8 cellular contexts compared by ENCODE assay signal in genomic region chr11:44861829-44862545, GRCh38.
DNase-seq lines count a peak whose midpoint lies in the region; ATAC-seq and TF ChIP-seq lines count a peak whose summit lies in the region.

No MANE protein-coding gene starts in this region.

- H3K36me3 Mint-ChIP-seq in natural killer cell treated with Interleukin-12 subunit alpha and Interleukin-12 subunit beta and Interleukin-15 and Interleukin-18, amount 100 ng/mL, for 72 hours: no peaks in the 10 kb centered on the region

- H3K9me3 ChIP-seq in testis: no peaks in the 10 kb centered on the region

- H3K4me1 ChIP-seq in testis: peaks cover 5% of the 10 kb centered on the region

- no peak for TF ChIP-seq POLR2A in erythroblast (IDR thresholded peaks at IDR 0.05; ENCODE audit: low read length)
- TF ChIP-seq POLR2A in testis (IDR thresholded peaks at IDR 0.05): no peak

- peak overlapping the region; percentile 52 for H3K4me3 Mint-ChIP-seq in natural killer cell treated with Interleukin-12 subunit alpha and Interleukin-12 subunit beta and Interleukin-15 and Interleukin-18, amount 100 ng/mL, for 72 hours

- H3K27me3 ChIP-seq in testis: no peaks in the 10 kb centered on the region

- intact Hi-C loops in testis (cut with DNase I; ENCODE audit: low total_unique reads): no loop called here

- H3K36me3 ChIP-seq in testis (ENCODE audit: low read depth, missing control alignments): no peaks in the 10 kb centered on the region

- H3K27ac ChIP-seq in testis: no peak overlapping the region

- peaks cover 49 to 72% of the 10 kb centered on the region in 2 donors for H3K27me3 Mint-ChIP-seq in natural killer cell treated with Interleukin-12 subunit alpha and Interleukin-12 subunit beta and Interleukin-15 and Interleukin-18, amount 100 ng/mL, for 72 hours

- H3K27ac Mint-ChIP-seq in natural killer cell treated with Interleukin-12 subunit alpha and Interleukin-12 subunit beta and Interleukin-15 and Interleukin-18, amount 100 ng/mL, for 72 hours: peak overlapping the region; percentile 60 to 90

- DNase-seq in NOMO-1 (lab: John Stamatoyannopoulos, UW; ENCODE audit: unreplicated experiment in 2 of 2) (peak; percentile 94), erythroblast (lab: John Stamatoyannopoulos, UW) (peak; percentile 25 to 39), testis (peak; percentile 29), superior temporal gyrus (ENCODE audit: extremely low spot score) (no peak)
- DNase-seq in activated CD8-positive, alpha-beta memory T cell treated with anti-CD3 and anti-CD28 coated beads, Interleukin-2, amount 50 U/mL, for 4 hours: peak; percentile 73
- peak; percentile 95 for DNase-seq in natural killer cell treated with Interleukin-12 subunit alpha and Interleukin-12 subunit beta and Interleukin-15 and Interleukin-18, amount 100 ng/mL, for 72 hours (ENCODE audit: low spot score)

- H3K4me3 ChIP-seq in testis: no peak overlapping the region

- 30 to 70% methylated on average over 19 of the region's 19 CpGs for WGBS in testis, 2 donors

- peaks cover 29 to 32% of the 10 kb centered on the region in 2 donors for H3K4me1 Mint-ChIP-seq in natural killer cell treated with Interleukin-12 subunit alpha and Interleukin-12 subunit beta and Interleukin-15 and Interleukin-18, amount 100 ng/mL, for 72 hours (ENCODE audit: low read depth in 2 of 2)

- no peak for TF ChIP-seq CTCF in testis (IDR thresholded peaks at IDR 0.05)

- peaks cover 3% of the 10 kb centered on the region for H3K9me3 Mint-ChIP-seq in natural killer cell treated with Interleukin-12 subunit alpha and Interleukin-12 subunit beta and Interleukin-15 and Interleukin-18, amount 100 ng/mL, for 72 hours

- ATAC-seq in GM18858 (IDR thresholded peaks at IDR 0.05; ENCODE audit: unreplicated experiment) (peak; percentile 99), HG02973 (IDR thresholded peaks at IDR 0.05; ENCODE audit: unreplicated experiment) (peak; percentile 98)
- peak; percentile 100 for ATAC-seq in natural killer cell treated with Interleukin-12 subunit alpha and Interleukin-12 subunit beta and Interleukin-15 and Interleukin-18, amount 100 ng/mL, for 72 hours
